In the genomic region with DNA sequence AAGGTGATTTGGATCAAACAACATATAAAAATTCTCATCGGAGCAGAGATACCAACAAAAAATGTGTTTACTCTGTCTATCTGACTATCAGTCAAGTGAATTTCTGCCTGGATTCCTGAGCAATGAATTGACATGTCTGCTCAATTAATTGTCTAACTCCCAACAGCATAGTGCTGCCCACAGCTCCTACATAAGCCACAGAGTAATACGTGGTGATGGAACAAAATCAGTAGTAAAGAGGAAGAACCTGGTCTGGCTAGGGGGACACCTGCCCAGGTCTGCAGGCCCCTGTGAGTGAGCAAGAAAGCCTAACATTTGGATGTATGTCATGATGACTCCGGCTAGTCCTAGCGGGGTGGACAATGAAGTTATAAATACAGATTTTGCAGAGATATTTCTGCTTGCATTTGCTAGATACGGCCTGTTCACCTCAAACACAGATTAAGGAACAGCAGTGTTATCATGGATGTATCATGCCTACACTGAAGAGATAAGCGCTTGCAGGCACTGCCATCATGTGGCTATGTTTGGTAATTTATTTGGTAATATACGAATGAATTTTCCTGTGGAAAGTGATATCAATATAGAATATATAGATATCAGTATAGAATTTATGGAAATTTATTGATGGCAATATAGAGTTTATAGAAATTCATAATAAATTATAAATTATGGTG, we compare ENCODE assay signal across 8 cellular contexts.
DNase-seq lines count a peak whose midpoint lies in the region; TF ChIP-seq lines count a peak whose summit lies in the region.

No MANE protein-coding gene starts in this region.

- H3K27me3 ChIP-seq in breast epithelium = no peaks in the 10 kb centered on the region

- DNase-seq in AG08396 (ENCODE audit: low spot score) (peak; percentile 53), GM19238 (ENCODE audit: insufficient read length, low spot score) (peak; percentile 5), NCI-H187 treated with DMSO at 0.1 percent for 48 hours (lab: John Stamatoyannopoulos, UW) (peak; percentile 4), T1000 (lab: John Stamatoyannopoulos, UW) (peak; percentile 6), breast epithelium (ENCODE audit: low spot score in 2 of 2) (no peak), kidney glomerular epithelial cell (lab: John Stamatoyannopoulos, UW) (peak; percentile 73), GOT3 (lab: John Stamatoyannopoulos, UW) (no peak)
- DNase-seq in stimulated activated CD4-positive, alpha-beta T cell treated with anti-CD3 and anti-CD28 coated beads, TNF-alpha, amount 100 ng/mL, for 1 hour (ENCODE audit: low read depth in 3 of 3, low spot score in 1 of 3) = peak in 2 of 3 donors; percentile 5 to 21

- no peaks in the 10 kb centered on the region for H3K4me1 ChIP-seq in breast epithelium

- no peaks in the 10 kb centered on the region for H3K9me3 ChIP-seq in breast epithelium

- no peak overlapping the region for H3K27ac ChIP-seq in breast epithelium

- TF ChIP-seq POLR2A in breast epithelium (IDR thresholded peaks at IDR 0.05) = no peak

- no peaks in the 10 kb centered on the region for H3K36me3 ChIP-seq in breast epithelium

- H3K4me3 ChIP-seq in breast epithelium = no peak overlapping the region

- intact Hi-C loops in breast epithelium (cut with DNase I; ENCODE audit: low total_unique reads) = loop anchor here (5.0 kb wide), 1 partner anchor 498 kb away; no protein-coding TSS in a partner anchor

- TF ChIP-seq CTCF in breast epithelium (IDR thresholded peaks at IDR 0.05) = peak; percentile 60 to 66 (median 60)

Comparison
In these comparisons a context has a peak if more than half of its experiments do, and no peak if none do; other contexts are left out.
1. DNase-seq: peak in AG08396 (single experiment), GM19238 (single experiment), NCI-H187 treated with DMSO at 0.1 percent for 48 hours (single experiment), T1000 (single experiment), kidney glomerular epithelial cell (single experiment) and stimulated activated CD4-positive, alpha-beta T cell treated with anti-CD3 and anti-CD28 coated beads, TNF-alpha, amount 100 ng/mL, for 1 hour (2 of 3); none in breast epithelium (0 of 2) and GOT3 (single experiment).